In the genomic region with DNA sequence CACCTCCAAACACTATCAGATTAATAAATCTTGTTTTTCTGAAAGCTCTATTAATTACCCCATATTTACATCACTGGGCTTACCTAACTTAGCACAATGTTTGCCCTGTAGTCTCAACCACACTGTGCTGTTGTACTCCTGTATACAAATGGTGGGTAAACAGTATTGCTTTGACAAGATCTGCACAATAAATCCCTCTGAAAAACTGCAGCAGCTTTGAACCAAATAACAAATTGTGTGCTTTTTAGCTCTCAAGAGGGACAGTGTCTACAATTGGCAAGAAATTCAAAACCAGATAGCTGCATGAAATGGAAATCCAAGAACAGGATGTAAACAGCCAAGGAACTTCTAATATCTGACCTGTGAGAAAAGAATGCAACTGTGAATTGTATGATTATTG, we compare ENCODE assay signal across 20 cellular contexts. TPM values are rescaled to one million over a fixed set of nuclear protein-coding genes. Genes with fewer than 3 reads are reported as not detected.
"Had no signal": no experiment of that assay in that cellular context is flagged by ENCODE, and none has a peak within 500 bp of the region (broad histone marks: within the 10 kb centered on the region; RNA-seq: fewer than 3 reads in every experiment).

No MANE protein-coding gene starts in this region.

- H3K9me3 ChIP-seq: ascending aorta, esophagus muscularis mucosa, gastrocnemius medialis, mucosa of descending colon, sigmoid colon, upper lobe of left lung had no signal

- DNase-seq: activated CD4-positive, alpha-beta T cell treated with anti-CD3 and anti-CD28 coated beads, Interleukin-2, amount 50 U/mL, for 1 hour; activated CD8-positive, alpha-beta T cell treated with anti-CD3 and anti-CD28 coated beads, Interleukin-2, amount 10 ng/mL, durations not matched to agents 7 days and 5 days; activated T-cell treated with anti-CD3 and anti-CD28 coated beads, Interleukin-2, amount 50 U/mL, for 1 hour; brain microvascular endothelial cell; central memory CD4-positive, alpha-beta T cell; gastrocnemius medialis; islet precursor cell; left colon; mesenchymal stem cell; mucosa of descending colon; nephron progenitor cell; sigmoid colon; stimulated activated CD4-positive, alpha-beta T cell treated with anti-CD3 and anti-CD28 coated beads, Interleukin-15, amount 100 ng/mL, for 24 hours; upper lobe of left lung had no signal

- H3K4me2 ChIP-seq: smooth muscle cell had no signal

- H3K36me3 Mint-ChIP-seq: activated naive CD4-positive, alpha-beta T cell treated with anti-CD3 and anti-CD28 coated beads, Interleukin-2, amount 50 U/mL, for 72 hours; stimulated activated memory B cell treated with anti-CD40 and anti-IgM and Interleukin-4, amounts not matched to agents 10 μg/mL and 1 μg/mL and 100 μg/mL, for 72 hours had no signal

- H3K4me1 ChIP-seq: ascending aorta, esophagus muscularis mucosa, gastrocnemius medialis, sigmoid colon, upper lobe of left lung had no signal

- H3K27ac Mint-ChIP-seq: activated CD8-positive, alpha-beta T cell treated with anti-CD3 and anti-CD28 coated beads, Interleukin-2, amount 10 ng/mL, durations not matched to agents 7 days and 5 days; activated naive CD4-positive, alpha-beta T cell treated with anti-CD3 and anti-CD28 coated beads, Interleukin-2, amount 50 U/mL, for 72 hours; activated T-helper 17 cell treated with anti-CD3 and anti-CD28 coated beads, Interleukin-2, amount 50 U/mL, for 72 hours; nephron progenitor cell; stimulated activated memory B cell treated with anti-CD40 and anti-IgM and Interleukin-4, amounts not matched to agents 10 μg/mL and 1 μg/mL and 100 μg/mL, for 72 hours had no signal

- H3K27me3 ChIP-seq: ascending aorta, brain microvascular endothelial cell, esophagus muscularis mucosa, gastrocnemius medialis, sigmoid colon, upper lobe of left lung had no signal

- H3K9me3 Mint-ChIP-seq: activated naive CD4-positive, alpha-beta T cell treated with anti-CD3 and anti-CD28 coated beads, Interleukin-2, amount 50 U/mL, for 72 hours; activated T-helper 17 cell treated with anti-CD3 and anti-CD28 coated beads, Interleukin-2, amount 50 U/mL, for 72 hours; nephron progenitor cell had no signal

- H3K27ac ChIP-seq: ascending aorta, brain microvascular endothelial cell, esophagus muscularis mucosa, gastrocnemius medialis, sigmoid colon, upper lobe of left lung had no signal

- H3K4me1 Mint-ChIP-seq: activated T-helper 17 cell treated with anti-CD3 and anti-CD28 coated beads, Interleukin-2, amount 50 U/mL, for 72 hours; nephron progenitor cell; stimulated activated memory B cell treated with anti-CD40 and anti-IgM and Interleukin-4, amounts not matched to agents 10 μg/mL and 1 μg/mL and 100 μg/mL, for 72 hours had no signal

- H3K4me3 ChIP-seq: ascending aorta, esophagus muscularis mucosa, gastrocnemius medialis, mucosa of descending colon, sigmoid colon, smooth muscle cell, upper lobe of left lung had no signal

- H3K36me3 ChIP-seq: ascending aorta, brain microvascular endothelial cell, esophagus muscularis mucosa, gastrocnemius medialis, sigmoid colon, upper lobe of left lung had no signal

- H3K4me3 Mint-ChIP-seq: activated CD8-positive, alpha-beta T cell treated with anti-CD3 and anti-CD28 coated beads, Interleukin-2, amount 10 ng/mL, durations not matched to agents 7 days and 5 days; activated T-helper 17 cell treated with anti-CD3 and anti-CD28 coated beads, Interleukin-2, amount 50 U/mL, for 72 hours; nephron progenitor cell; stimulated activated memory B cell treated with anti-CD40 and anti-IgM and Interleukin-4, amounts not matched to agents 10 μg/mL and 1 μg/mL and 100 μg/mL, for 72 hours had no signal

RNA-seq across cellular contexts. Expression of a gene that starts 10.4 kb away (rescaled TPM):
- total RNA-seq: activated CD8-positive, alpha-beta T cell treated with anti-CD3 and anti-CD28 coated beads, Interleukin-2, amount 10 ng/mL, durations not matched to agents 7 days and 5 days; gastrocnemius medialis had no signal
